In the genomic region with DNA sequence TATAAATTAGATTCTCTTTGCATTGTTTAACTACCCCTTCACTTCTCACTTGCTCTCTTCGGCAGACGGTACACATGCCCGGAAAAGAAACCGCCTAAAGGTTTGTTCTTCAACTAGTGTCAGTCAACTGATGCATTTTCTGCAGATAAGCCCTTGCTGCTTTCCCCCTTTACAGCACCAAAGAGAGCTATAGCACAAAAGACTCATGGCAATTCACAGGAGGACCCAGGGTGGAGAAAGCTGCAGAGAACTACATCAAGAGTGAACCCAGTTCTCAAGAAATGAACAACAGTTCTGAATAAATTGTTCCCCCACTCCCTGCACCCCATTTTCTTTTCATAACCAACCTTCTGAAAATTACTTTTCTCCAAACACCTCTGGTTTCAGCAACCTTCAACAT, we compare ENCODE assay signal across 14 cellular contexts. TPM values are rescaled to one million over a fixed set of nuclear protein-coding genes. Genes with fewer than 3 reads are reported as not detected.
DNase-seq lines count a peak whose midpoint lies in the region; ATAC-seq, FAIRE-seq and TF ChIP-seq lines count a peak whose summit lies in the region.
"Had no signal": no experiment of that assay in that cellular context is flagged by ENCODE, and none has a peak within 500 bp of the region (broad histone marks: within the 10 kb centered on the region; RNA-seq: fewer than 3 reads in every experiment).

No MANE protein-coding gene starts in this region.

- H3K4me3 ChIP-seq in upper lobe of left lung, result no peak overlapping the region
- H3K4me3 ChIP-seq: sigmoid colon had no signal

- peaks cover 9 to 31% (median 14%) of the 10 kb centered on the region in 4 donors for H3K4me1 ChIP-seq in upper lobe of left lung

- H3K36me3 ChIP-seq in upper lobe of left lung, result peaks cover 17 to 97% (median 53%) of the 10 kb centered on the region in 4 donors

- no peaks in the 10 kb centered on the region for H3K27me3 ChIP-seq in upper lobe of left lung
- H3K27me3 ChIP-seq: dorsolateral prefrontal cortex, sigmoid colon had no signal

- ATAC-seq in GM19463 (IDR thresholded peaks at IDR 0.05; ENCODE audit: unreplicated experiment) (peak; percentile 4), HG03175 (IDR thresholded peaks at IDR 0.05; ENCODE audit: unreplicated experiment) (peak; percentile 2), omental fat pad (ENCODE audit: low FRiP score) (no peak), upper lobe of left lung (ENCODE audit: low FRiP score in 2 of 2) (no peak)

- H3K36me3 Mint-ChIP-seq in chondrocyte (ENCODE audit: low read depth) (peaks cover 44% of the 10 kb centered on the region), type B pancreatic cell (peaks cover 47% of the 10 kb centered on the region)

- H3K9me3 Mint-ChIP-seq in chondrocyte (ENCODE audit: low read depth) (no peaks in the 10 kb centered on the region), type B pancreatic cell (no peaks in the 10 kb centered on the region)

- no peak for TF ChIP-seq EP300 in upper lobe of left lung (IDR thresholded peaks at IDR 0.05)

- 68 to 80% methylated on average over 4 of the region's 4 CpGs for WGBS in upper lobe of left lung, 2 donors

- DNase-seq in GM12891 (ENCODE audit: insufficient read length, low spot score), result no peak
- DNase-seq in chondrocyte (ENCODE audit: low spot score), result no peak
- DNase-seq in omental fat pad (ENCODE audit: low spot score), result no peak
- no peak for DNase-seq in NCI-H524 (lab: John Stamatoyannopoulos, UW)
- DNase-seq in upper lobe of left lung, result no peak
- DNase-seq in type B pancreatic cell (ENCODE audit: extremely low spot score, unreplicated experiment), result no peak
- DNase-seq: dorsolateral prefrontal cortex, HCEC 1CT, Kasumi-1, mammary epithelial cell, NCI-H524 treated with DMSO at 0.1 percent for 48 hours, sigmoid colon had no signal

- no peaks in the 10 kb centered on the region for H3K27me3 Mint-ChIP-seq in chondrocyte (ENCODE audit: low read depth)
- H3K27me3 Mint-ChIP-seq in type B pancreatic cell, result no peaks in the 10 kb centered on the region

- TF ChIP-seq CTCF in chondrocyte (IDR thresholded peaks at IDR 0.05) (no peak), omental fat pad (IDR thresholded peaks at IDR 0.05) (no peak), upper lobe of left lung (IDR thresholded peaks at IDR 0.05) (no peak), type B pancreatic cell (conservative IDR thresholded peaks at IDR 0.05) (no peak)

- peaks cover 32% of the 10 kb centered on the region for H3K4me1 Mint-ChIP-seq in chondrocyte (ENCODE audit: low read depth)
- peaks cover 13% of the 10 kb centered on the region for H3K4me1 Mint-ChIP-seq in type B pancreatic cell (ENCODE audit: unreplicated experiment)

- H3K9me3 ChIP-seq in upper lobe of left lung, result no peaks in the 10 kb centered on the region
- H3K9me3 ChIP-seq: sigmoid colon had no signal

- H3K4me3 Mint-ChIP-seq in chondrocyte (ENCODE audit: unreplicated experiment), result no peak overlapping the region
- H3K4me3 Mint-ChIP-seq in type B pancreatic cell, result no peak overlapping the region

- FAIRE-seq in GM12891 (lab: Jason Lieb, UNC), result no peak

- TF ChIP-seq POLR2A in GM12891 (IDR thresholded peaks at IDR 0.05; ENCODE audit: low read depth, low read length) (0 out of 2 replicates have a peak, but pooled peaks have one; percentile 8), upper lobe of left lung (IDR thresholded peaks at IDR 0.05) (no peak)

- H3K27ac Mint-ChIP-seq in chondrocyte (ENCODE audit: unreplicated experiment) (peak overlapping the region; percentile 59), type B pancreatic cell (no peak overlapping the region)

- no peak overlapping the region for H3K27ac ChIP-seq in upper lobe of left lung
- H3K27ac ChIP-seq: sigmoid colon had no signal

TF ChIP-seq in GM12891, 5 proteins besides CTCF, POLR2A, EP300 and RAD21:
- TF ChIP-seq POU2F2 (IDR thresholded peaks at IDR 0.05; ENCODE audit: low read depth, low read length), result no peak

RNA-seq across cellular contexts. Expression of a gene that starts 8.9 kb away (rescaled TPM):
- polyA plus RNA-seq in GM12891 (2012; ENCODE audit: low read depth, missing spikeins), result 130 TPM
- total RNA-seq in chondrocyte (240 to 273 TPM (median 259 TPM) in 3 replicates), omental fat pad (100 to 1,000 TPM; 146 to 273 (median 236) TPM), upper lobe of left lung (100 to 1,000 TPM in 4 of 6 donors, 10 to 100 TPM in 2; 70.8 to 281 (median 218) TPM), type B pancreatic cell (ENCODE audit: low replicate concordance) (230 and 298 TPM in 2 replicates)

Comparison
In these comparisons a context has a peak if more than half of its experiments do, and no peak if none do; other contexts are left out.
1. ATAC-seq: peak in GM19463 (single experiment) and HG03175 (single experiment); none in omental fat pad (single experiment) and upper lobe of left lung (0 of 2).